ENCODE assay signal across 11 cellular contexts in genomic region chr3:136893848-136894443, GRCh38. TPM values are rescaled to one million over a fixed set of nuclear protein-coding genes. Genes with fewer than 3 reads are reported as not detected.
DNase-seq lines count a peak whose midpoint lies in the region; ATAC-seq, FAIRE-seq and TF ChIP-seq lines count a peak whose summit lies in the region.
"Had no signal": no experiment of that assay in that cellular context is flagged by ENCODE, and none has a peak within 500 bp of the region (broad histone marks: within the 10 kb centered on the region; RNA-seq: fewer than 3 reads in every experiment).

No MANE protein-coding gene starts in this region.

- peaks cover 4% of the 10 kb centered on the region for H3K36me3 Mint-ChIP-seq in glutamatergic neuron (ENCODE audit: unreplicated experiment)

- H3K4me1 ChIP-seq in PC-3 (ENCODE audit: insufficient read depth, low read length) (peaks cover 13% of the 10 kb centered on the region), fibroblast of lung (ENCODE audit: control insufficient read depth, extremely low read depth, insufficient read depth, low read length) (no peaks in the 10 kb centered on the region), gastrocnemius medialis (peaks cover 4 to 30% of the 10 kb centered on the region in 2 donors)

- ATAC-seq in PC-3 (peak; percentile 88), gastrocnemius medialis (peak in 1 of 2 donors; percentile 49)
- ATAC-seq: activated naive CD8-positive, alpha-beta T cell treated with anti-CD3 and anti-CD28 coated beads, Interleukin-2, amount 50 U/mL, for 24 hours had no signal

- H4K20me1 ChIP-seq in PC-3 (ENCODE audit: low read length): no peaks in the 10 kb centered on the region
- H4K20me1 ChIP-seq in fibroblast of lung (ENCODE audit: control insufficient read depth, extremely low read depth, insufficient read depth, low read length): no peaks in the 10 kb centered on the region

- POLR2A ChIA-PET in PC-3 (lab: Charles Lee; ENCODE audit: unreplicated experiment): no interaction called here

- intact Hi-C loops in PC-3 (cut with micrococcal nuclease): loop anchor here (5.0 kb wide), 1 partner anchor 38 kb away; no protein-coding TSS in a partner anchor
- intact Hi-C loops in gastrocnemius medialis (cut with DNase I; ENCODE audit: low total_unique reads): no loop called here

- H3K36me3 ChIP-seq in PC-3 (ENCODE audit: low read depth, low read length) (no peaks in the 10 kb centered on the region), fibroblast of lung (ENCODE audit: control insufficient read depth, insufficient read depth, low read length) (no peaks in the 10 kb centered on the region), gastrocnemius medialis (peaks cover 0 to 3% of the 10 kb centered on the region in 2 donors)

- H2AFZ ChIP-seq in PC-3 (ENCODE audit: low read length): no peak overlapping the region
- no peak overlapping the region for H2AFZ ChIP-seq in fibroblast of lung (ENCODE audit: low read length)

- FAIRE-seq in G401.6 (lab: Jason Lieb, UNC): peak; percentile 39

- peak overlapping the region; percentile 40 for H3K27ac ChIP-seq in PC-3 (ENCODE audit: low read length)
- no peak overlapping the region for H3K27ac ChIP-seq in fibroblast of lung (ENCODE audit: insufficient read depth, low read length)
- H3K27ac ChIP-seq in gastrocnemius medialis: peak overlapping the region in 3 of 4 donors; percentile 0 to 37 (median 30)

- no peak overlapping the region for H3K27ac Mint-ChIP-seq in glutamatergic neuron (ENCODE audit: unreplicated experiment)
- H3K27ac Mint-ChIP-seq: activated naive CD8-positive, alpha-beta T cell treated with anti-CD3 and anti-CD28 coated beads, Interleukin-2, amount 50 U/mL, for 24 hours had no signal

- no peaks in the 10 kb centered on the region for H3K27me3 ChIP-seq in PC-3 (ENCODE audit: low read length)
- no peaks in the 10 kb centered on the region for H3K27me3 ChIP-seq in fibroblast of lung (ENCODE audit: control insufficient read depth, insufficient read depth, low read length)
- no peaks in the 10 kb centered on the region for H3K27me3 ChIP-seq in gastrocnemius medialis

- DNase-seq in PC-3 (peak; percentile 75), fibroblast of lung (ENCODE audit: low read depth in 2 of 2) (peak; percentile 39 to 82), gastrocnemius medialis (no peak), GM19238 (ENCODE audit: insufficient read length, low spot score) (no peak), pons (ENCODE audit: low spot score) (no peak), glutamatergic neuron (no peak)
- DNase-seq: activated CD4-positive, alpha-beta T cell treated with anti-CD3 and anti-CD28 coated beads for 48 hours; activated naive CD8-positive, alpha-beta T cell treated with anti-CD3 and anti-CD28 coated beads, Interleukin-2, amount 50 U/mL, for 24 hours; head of caudate nucleus; NCI-H1092 had no signal

- H3K4me3 ChIP-seq in PC-3 (ENCODE audit: low read length) (peak overlapping the region; percentile 6; the same call in 1 of the 2 replicates), fibroblast of lung (replicated peaks in 1 of 4; ENCODE audit: control extremely low read depth in 1 of 4, insufficient read depth in 1 of 4, low read depth in 3 of 4, low read length in 4 of 4) (no peak overlapping the region), gastrocnemius medialis (no peak overlapping the region)

- H3K4me3 Mint-ChIP-seq in glutamatergic neuron (ENCODE audit: unreplicated experiment): no peak overlapping the region
- H3K4me3 Mint-ChIP-seq: activated naive CD8-positive, alpha-beta T cell treated with anti-CD3 and anti-CD28 coated beads, Interleukin-2, amount 50 U/mL, for 24 hours had no signal

- H3F3A ChIP-seq in PC-3 (ENCODE audit: low read length, unreplicated experiment): no peaks in the 10 kb centered on the region

- no TSS peak for BruUV-seq in PC-3 (replicated peaks; lab: Mats Ljungman, UMichigan)

- no peaks in the 10 kb centered on the region for H3K9me2 ChIP-seq in PC-3 (replicated peaks; ENCODE audit: low read length)

- in situ Hi-C loops in gastrocnemius medialis (cut with MboI; ENCODE audit: low sequenced_read_pairs in 4 of 4): no loop called here

- H3K4me2 ChIP-seq in PC-3 (ENCODE audit: low read length): peak overlapping the region; percentile 51; the same call in 1 of the 2 replicates
- peak overlapping the region; percentile 52 for H3K4me2 ChIP-seq in fibroblast of lung (ENCODE audit: extremely low read depth, insufficient read depth, low read length)

- no peak overlapping the region for H3K9ac ChIP-seq in PC-3 (ENCODE audit: low read length)
- no peak overlapping the region for H3K9ac ChIP-seq in fibroblast of lung (ENCODE audit: insufficient read depth, low read length)

- CTCF ChIA-PET in PC-3 (lab: Charles Lee): no interaction called here

- H3K9me3 Mint-ChIP-seq in glutamatergic neuron (ENCODE audit: unreplicated experiment): peaks cover 2% of the 10 kb centered on the region

- no peak for TF ChIP-seq POLR2A in gastrocnemius medialis (IDR thresholded peaks at IDR 0.05)

- H3K27me3 Mint-ChIP-seq in glutamatergic neuron (ENCODE audit: unreplicated experiment): peaks cover 2% of the 10 kb centered on the region
- H3K27me3 Mint-ChIP-seq: activated naive CD8-positive, alpha-beta T cell treated with anti-CD3 and anti-CD28 coated beads, Interleukin-2, amount 50 U/mL, for 24 hours had no signal

- H3K4me1 Mint-ChIP-seq in glutamatergic neuron (ENCODE audit: low read depth, unreplicated experiment): no peaks in the 10 kb centered on the region

- TF ChIP-seq CTCF in PC-3 (conservative IDR thresholded peaks at IDR 0.05; ENCODE audit: low read depth, low read length) (no peak), fibroblast of lung (conservative IDR thresholded peaks at IDR 0.05 in 1 of 2, IDR thresholded peaks at IDR 0.05 in 1 of 2; ENCODE audit: low read depth in 1 of 2, low read length in 2 of 2) (no peak), gastrocnemius medialis (IDR thresholded peaks at IDR 0.05 in 4 of 5, conservative IDR thresholded peaks at IDR 0.05 in 1 of 5) (no peak), glutamatergic neuron (IDR thresholded peaks at IDR 0.05; ENCODE audit: partially characterized antibody, unreplicated experiment) (no peak)

- H3K9me3 ChIP-seq in PC-3 (ENCODE audit: low read length) (no peaks in the 10 kb centered on the region), fibroblast of lung (ENCODE audit: control insufficient read depth, insufficient read depth, low read depth, low read length) (no peaks in the 10 kb centered on the region), gastrocnemius medialis (no peaks in the 10 kb centered on the region)

- H3K79me2 ChIP-seq in PC-3 (ENCODE audit: low read length) (peaks cover 88% of the 10 kb centered on the region), fibroblast of lung (ENCODE audit: control insufficient read depth, insufficient read depth, low read length) (peaks cover 50% of the 10 kb centered on the region)

RNA-seq across cellular contexts. Expression of gene NCK1, which starts 31.9 kb away (rescaled TPM):
- 15.3 and 16.5 TPM in 2 replicates for total RNA-seq in PC-3 (2014; rRNA removed)
- 53.2 and 59.5 TPM in 2 replicates for total RNA-seq in fibroblast of lung
- polyA plus RNA-seq in fibroblast of lung: 56.2 and 62.7 TPM in 2 replicates
- 29.9 and 31.7 TPM in 2 replicates for polyA plus RNA-seq in fibroblast of lung (2012)
- 1.2 and 7.3 TPM in 2 replicates for polyA minus RNA-seq in fibroblast of lung (ENCODE audit: low replicate concordance)
- total RNA-seq in gastrocnemius medialis: 10 to 100 TPM; 23.5 to 36.6 (median 27.0) TPM
- total RNA-seq in glutamatergic neuron (ENCODE audit: unreplicated experiment): 28.4 TPM

Comparison
In these comparisons a context has a peak if more than half of its experiments do, and no peak if none do; other contexts are left out.
1. DNase-seq: peak in PC-3 (single experiment) and fibroblast of lung (2 of 2); none in gastrocnemius medialis (0 of 2), GM19238 (single experiment), pons (single experiment) and glutamatergic neuron (single experiment).